ENCODE assay signal across 1 cellular context in genomic region chr16:68257906-68258800, GRCh38.
A peak's percentile ranks its signal among the peaks of the same experiment; 100 is the strongest.
TF ChIP-seq lines count a peak whose summit lies in the region.

No MANE protein-coding gene starts in this region.

TF ChIP-seq in SK-N-SH, 30 proteins besides CTCF, POLR2A, EP300 and RAD21 (continued from another document):
- peak; percentile 74 for TF ChIP-seq PBX3 (IDR thresholded peaks at IDR 0.05)
- TF ChIP-seq FOSL2 (IDR thresholded peaks at IDR 0.05; ENCODE audit: borderline replicate concordance, low read depth): peak; percentile 18; the same call in 1 of the 2 replicates
- TF ChIP-seq MAX (IDR thresholded peaks at IDR 0.05; ENCODE audit: low read depth): 0 out of 2 replicates have a peak, but pooled peaks have one; percentile 22
- TF ChIP-seq TCF12 (IDR thresholded peaks at IDR 0.05): peak; percentile 34; the same call in 1 of the 2 replicates
- no peak for TF ChIP-seq NFIC (IDR thresholded peaks at IDR 0.05; ENCODE audit: borderline replicate concordance)
